ENCODE assay signal across 19 cellular contexts in the genomic region with DNA sequence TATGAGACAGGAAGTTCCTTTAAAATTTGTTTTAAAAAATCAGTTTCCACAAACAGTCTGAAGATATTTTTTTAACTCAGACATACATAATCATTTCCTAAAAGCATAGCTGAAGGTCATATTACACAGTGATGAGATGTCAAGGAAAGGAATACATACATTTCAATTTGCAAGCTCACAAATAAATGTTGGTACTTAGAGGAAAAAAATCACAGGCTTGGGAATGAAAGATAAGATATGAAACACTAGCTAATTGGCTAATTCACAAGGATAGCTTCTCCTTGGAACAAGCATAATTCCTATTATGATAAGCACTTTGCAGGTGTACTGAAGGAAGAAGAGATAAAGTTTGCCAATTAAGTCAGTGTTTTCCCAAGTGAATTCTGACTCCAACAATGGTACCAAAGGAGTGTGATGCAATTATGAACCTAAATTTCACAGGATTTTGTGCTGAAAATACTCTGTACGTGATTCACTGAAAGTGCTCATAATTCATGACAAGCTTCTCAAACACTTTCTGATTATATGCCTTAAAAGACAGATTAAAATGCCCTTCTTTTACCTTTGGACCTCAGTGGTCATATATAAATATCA.
A peak's percentile ranks its signal among the peaks of the same experiment; 100 is the strongest.
DNase-seq lines count a peak whose midpoint lies in the region; FAIRE-seq and TF ChIP-seq lines count a peak whose summit lies in the region.
"Had no signal": no experiment of that assay in that cellular context is flagged by ENCODE, and none has a peak within 500 bp of the region (broad histone marks: within the 10 kb centered on the region; RNA-seq: fewer than 3 reads in every experiment).

No MANE protein-coding gene starts in this region.

- H3K9me3 ChIP-seq in SK-N-SH (no peaks in the 10 kb centered on the region), endothelial cell of umbilical vein (replicated peaks; ENCODE audit: control insufficient read depth, insufficient read depth, low read length) (no peaks in the 10 kb centered on the region), HAP-1 (no peaks in the 10 kb centered on the region)
- H3K9me3 ChIP-seq: BE2C, right atrium auricular region had no signal

- H4K20me1 ChIP-seq in SK-N-SH (ENCODE audit: insufficient read depth) = no peaks in the 10 kb centered on the region
- H4K20me1 ChIP-seq in endothelial cell of umbilical vein (replicated peaks; ENCODE audit: control insufficient read depth, extremely low read depth, insufficient read depth, low read length) = no peaks in the 10 kb centered on the region

- H3K4me2 ChIP-seq in SK-N-SH (peak overlapping the region; percentile 38; the same call in 1 of the 2 replicates), endothelial cell of umbilical vein (ENCODE audit: insufficient read depth, low read length) (peak overlapping the region; percentile 87)
- H3K4me2 ChIP-seq: hepatocyte had no signal

- no peaks in the 10 kb centered on the region for H3K9me2 ChIP-seq in SK-N-SH

- peaks cover 0 to 10% of the 10 kb centered on the region in 2 experiments for H3K36me3 ChIP-seq in SK-N-SH (replicated peaks in 1 of 2; ENCODE audit: control insufficient read depth in 1 of 2, insufficient read depth in 2 of 2, low read length in 1 of 2)
- no peaks in the 10 kb centered on the region for H3K36me3 ChIP-seq in endothelial cell of umbilical vein (ENCODE audit: control insufficient read depth in 2 of 2, extremely low read depth in 1 of 2, insufficient read depth in 2 of 2, low read length in 2 of 2)
- no peaks in the 10 kb centered on the region for H3K36me3 ChIP-seq in HAP-1 (replicated peaks)
- H3K36me3 ChIP-seq: BE2C, cardiac muscle cell, right atrium auricular region had no signal

- dilution Hi-C loops in endothelial cell of umbilical vein (cut with MboI; ENCODE audit: extremely low pct_ligation_motif_present, low sequenced_read_pairs) = no loop called here

- H3F3A ChIP-seq in SK-N-SH (replicated peaks; ENCODE audit: insufficient read depth) = peaks cover 55% of the 10 kb centered on the region

- H3K79me2 ChIP-seq in SK-N-SH (ENCODE audit: insufficient read depth) (peaks cover 72% of the 10 kb centered on the region), endothelial cell of umbilical vein (ENCODE audit: control insufficient read depth, insufficient read depth, low read length) (peaks cover 2% of the 10 kb centered on the region)
- H3K79me2 ChIP-seq: hepatocyte had no signal

- H3K9ac ChIP-seq in SK-N-SH = no peak overlapping the region
- H3K9ac ChIP-seq in endothelial cell of umbilical vein (replicated peaks; ENCODE audit: extremely low read depth, insufficient read depth, low read length) = peak overlapping the region; percentile 5

- no TSS peak for BruUV-seq in endothelial cell of umbilical vein (replicated peaks; lab: Mats Ljungman, UMichigan)

- H3K27me3 ChIP-seq in SK-N-SH (ENCODE audit: insufficient read depth) (no peaks in the 10 kb centered on the region), endothelial cell of umbilical vein (ENCODE audit: control insufficient read depth in 2 of 2, insufficient read depth in 2 of 2, low read length in 2 of 2) (no peaks in the 10 kb centered on the region), HAP-1 (ENCODE audit: low read depth) (no peaks in the 10 kb centered on the region)
- H3K27me3 ChIP-seq: BE2C, cardiac muscle cell, hepatocyte, right atrium auricular region had no signal

- TF ChIP-seq POLR2A in endothelial cell of umbilical vein (IDR thresholded peaks at IDR 0.05; ENCODE audit: low read depth, low read length) = no peak

- no peak for TF ChIP-seq RAD21 in SK-N-SH (IDR thresholded peaks at IDR 0.05; ENCODE audit: low read length)

- 90% methylated on average over 1 of the region's 1 CpG for WGBS in SK-N-SH (ENCODE audit: low lambda C conversion rate)

- H3K4me1 ChIP-seq in SK-N-SH (ENCODE audit: control insufficient read depth in 1 of 2, insufficient read depth in 2 of 2, low read depth in 1 of 2, low read length in 1 of 2) (peaks cover 6 to 37% of the 10 kb centered on the region in 2 experiments; a peak in 3 of 4 replicates), endothelial cell of umbilical vein (ENCODE audit: control insufficient read depth, extremely low read depth, insufficient read depth, low read length) (peaks cover 51% of the 10 kb centered on the region), HAP-1 (no peaks in the 10 kb centered on the region; the same call in 1 of the 2 replicates)
- H3K4me1 ChIP-seq: right atrium auricular region had no signal

- peak; percentile 15 for FAIRE-seq in endothelial cell of umbilical vein (lab: Jason Lieb, UNC)
- FAIRE-seq: RCC 7860 had no signal

- intact Hi-C loops in endothelial cell of umbilical vein (cut with micrococcal nuclease) = loop anchor here (2.0 to 5.0 kb wide), 3 partner anchors 74 to 135 kb away; no protein-coding TSS in a partner anchor

- no peak overlapping the region for H2AFZ ChIP-seq in SK-N-SH (ENCODE audit: low read depth)
- H2AFZ ChIP-seq in endothelial cell of umbilical vein (ENCODE audit: low read depth, low read length) = no peak overlapping the region
- H2AFZ ChIP-seq: hepatocyte had no signal

- in situ Hi-C loops in GM13977 (cut with MboI; ENCODE audit: low pct_unique_long_range_greater_than_20kb, low sequenced_read_pairs, unreplicated experiment) (no loop called here), HAP-1 (cut with MboI; ENCODE audit: low sequenced_read_pairs) (no loop called here)

- peak; percentile 27 for DNase-seq in HCEC 1CT
- no peak for DNase-seq in SK-N-SH
- DNase-seq in endothelial cell of umbilical vein (ENCODE audit: low read depth, low spot score) = peak; percentile 84
- no peak for DNase-seq in substantia nigra (lab: John Stamatoyannopoulos, UW)
- DNase-seq in NCI-H1436 (lab: John Stamatoyannopoulos, UW) = no peak
- no peak for DNase-seq in GM13977 (ENCODE audit: low spot score)
- DNase-seq in HAP-1 (ENCODE audit: low spot score in 2 of 2) = no peak
- DNase-seq: activated CD4-positive, CD25-positive, alpha-beta regulatory T cell treated with anti-CD3 and anti-CD28 coated beads, Interleukin-2, amount 50 U/mL, for 72 hours; activated naive CD8-positive, alpha-beta T cell treated with anti-CD3 and anti-CD28 coated beads, Interleukin-2, amount 50 U/mL, for 24 hours; BE2C; effector memory CD4-positive, alpha-beta T cell; EL; islet precursor cell; NCI-H1417 treated with DMSO at 0.1 percent for 48 hours; NCI-H2227 treated with DMSO at 0.1 percent for 48 hours had no signal

- H3K27ac ChIP-seq in SK-N-SH (ENCODE audit: low read depth in 2 of 2, low read length in 1 of 2) = peak overlapping the region; percentile 34 to 83; a peak in 3 of 4 replicates
- peak overlapping the region; percentile 80 for H3K27ac ChIP-seq in endothelial cell of umbilical vein (ENCODE audit: insufficient read depth, low read depth, low read length)
- H3K27ac ChIP-seq in substantia nigra (ENCODE audit: low read depth, low read length, poor library complexity, severe bottlenecking) = peak overlapping the region; percentile 7
- H3K27ac ChIP-seq: cardiac muscle cell, hepatocyte, right atrium auricular region had no signal

- no peak for TF ChIP-seq EP300 in SK-N-SH (IDR thresholded peaks at IDR 0.05; ENCODE audit: borderline replicate concordance in 1 of 2, low read depth in 1 of 2, low read length in 1 of 2)

- POLR2A ChIA-PET in SK-N-SH (lab: Yijun Ruan, JAX) = no interaction called here
- POLR2A ChIA-PET in endothelial cell of umbilical vein (lab: Charles Lee) = interaction anchor here (0.5 kb wide), 1 partner anchor 133 kb away, joined by 6 read pairs; no protein-coding TSS in a partner anchor

- CTCF ChIA-PET in SK-N-SH (lab: Yijun Ruan, JAX) (no interaction called here), endothelial cell of umbilical vein (lab: Charles Lee) (interaction anchor here (0.7 to 2.4 kb wide), 10 partner anchors 12 to 419 kb away, joined by 3 to 8 read pairs (median 3); no protein-coding TSS in a partner anchor)

- TF ChIP-seq CTCF in SK-N-SH (IDR thresholded peaks at IDR 0.05) (no peak), endothelial cell of umbilical vein (IDR thresholded peaks at IDR 0.05; ENCODE audit: extremely low read depth in 1 of 2, insufficient read depth in 1 of 2, low read depth in 1 of 2, low read length in 2 of 2) (no peak), GM13977 (IDR thresholded peaks at IDR 0.05; ENCODE audit: extremely low read depth, insufficient read depth, missing control alignments) (no peak)

- no peaks in the 10 kb centered on the region for H3K9me1 ChIP-seq in endothelial cell of umbilical vein (replicated peaks; ENCODE audit: control insufficient read depth, extremely low read depth, insufficient read depth, low read length)

- H3K4me3 ChIP-seq in SK-N-SH (ENCODE audit: low read depth in 2 of 2, low read length in 1 of 2) (no peak overlapping the region), endothelial cell of umbilical vein (replicated peaks in 1 of 3; ENCODE audit: insufficient read depth in 1 of 3, low read depth in 1 of 3, low read length in 3 of 3) (peak overlapping the region in 1 of 3 experiments; percentile 1), HAP-1 (no peak overlapping the region)
- H3K4me3 ChIP-seq: cardiac muscle cell, hepatocyte, right atrium auricular region had no signal

TF ChIP-seq in endothelial cell of umbilical vein, 7 proteins besides CTCF, POLR2A, EP300 and RAD21:
- TF ChIP-seq JUN (IDR thresholded peaks at IDR 0.05; ENCODE audit: borderline replicate concordance, insufficient read depth, insufficient read length, low read depth) (no peak), GATA2 (IDR thresholded peaks at IDR 0.05; ENCODE audit: insufficient read depth, insufficient read length, low read depth, low read length) (peak; percentile 79), FOS (IDR thresholded peaks at IDR 0.05; ENCODE audit: borderline replicate concordance, insufficient read depth, low read length) (peak; percentile 8), EZH2 (IDR thresholded peaks at IDR 0.05; ENCODE audit: borderline replicate concordance, low read depth, low read length, severe bottlenecking) (no peak), MYC (IDR thresholded peaks at IDR 0.05; ENCODE audit: low read depth, low read length) (no peak)
- TF ChIP-seq, protein P1, sequence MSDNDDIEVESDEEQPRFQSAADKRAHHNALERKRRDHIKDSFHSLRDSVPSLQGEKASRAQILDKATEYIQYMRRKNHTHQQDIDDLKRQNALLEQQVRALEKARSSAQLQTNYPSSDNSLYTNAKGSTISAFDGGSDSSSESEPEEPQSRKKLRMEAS (IDR thresholded peaks at IDR 0.05; ENCODE audit: insufficient read depth, insufficient read length) = no peak

Comparison
In these comparisons a context has a peak if more than half of its experiments do, and no peak if none do; other contexts are left out.
1. DNase-seq: peak in HCEC 1CT (single experiment) and endothelial cell of umbilical vein (single experiment); none in SK-N-SH (single experiment), substantia nigra (0 of 49), NCI-H1436 (single experiment), GM13977 (single experiment) and HAP-1 (0 of 2).
2. H3K27ac ChIP-seq: peak in every context shown above with its lines; median percentile 80 in endothelial cell of umbilical vein; 58 in SK-N-SH; 7 in substantia nigra.